In the genomic region with DNA sequence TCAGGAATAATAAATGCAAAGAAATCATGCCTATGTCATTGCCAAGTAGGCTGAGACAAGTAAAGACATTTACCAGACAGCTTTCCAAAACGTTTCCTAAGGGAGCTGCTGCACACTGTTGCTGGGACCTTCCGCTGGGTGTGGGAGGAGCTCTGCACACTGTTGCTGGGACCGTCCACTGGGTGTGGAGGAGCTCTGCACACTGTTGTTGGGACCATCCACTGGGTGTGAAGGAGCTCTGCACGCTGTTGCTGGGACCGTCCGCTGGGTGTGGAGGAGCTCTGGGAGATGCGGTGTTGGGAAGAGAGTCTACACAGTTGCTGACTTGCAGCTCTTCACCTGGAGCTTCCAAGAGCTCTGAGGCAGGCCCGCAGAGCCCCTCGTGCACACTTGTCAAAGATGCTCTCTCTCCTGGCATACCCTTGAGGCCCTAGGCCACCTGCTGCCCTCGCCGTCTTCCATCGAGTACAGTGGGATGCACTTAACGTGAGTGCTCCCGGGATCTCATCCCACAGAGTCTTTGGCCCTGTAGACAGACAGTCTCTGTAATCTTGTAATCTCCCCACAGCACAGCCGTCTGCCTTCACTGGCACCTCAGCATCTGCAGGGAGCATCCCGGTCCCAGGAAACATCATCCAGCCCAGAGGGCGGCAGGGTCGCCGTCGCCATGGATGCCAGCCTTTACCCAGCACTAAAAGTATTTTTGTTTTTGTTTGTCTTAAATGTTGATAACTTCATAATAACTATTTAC, we compare ENCODE assay signal across 1 cellular context.
TF ChIP-seq lines count a peak whose summit lies in the region.

No MANE protein-coding gene starts in this region.

TF ChIP-seq in IMR-90, 13 proteins besides CTCF, POLR2A, EP300 and RAD21 (continued from another document):
- no peak for TF ChIP-seq FOS (IDR thresholded peaks at IDR 0.05; ENCODE audit: low read depth, low read length)
- no peak for TF ChIP-seq CEBPB (IDR thresholded peaks at IDR 0.05; ENCODE audit: low read depth, low read length)
- TF ChIP-seq NFE2L2 (IDR thresholded peaks at IDR 0.05; ENCODE audit: low read depth, low read length), result no peak
- TF ChIP-seq MXI1 (IDR thresholded peaks at IDR 0.05; ENCODE audit: borderline replicate concordance, low read depth, low read length), result no peak
- TF ChIP-seq RCOR1 (IDR thresholded peaks at IDR 0.05; ENCODE audit: insufficient replicate concordance, low read length), result no peak
- no peak for TF ChIP-seq SMC3 (IDR thresholded peaks at IDR 0.05; ENCODE audit: low read depth, low read length)
